8 cellular contexts compared by ENCODE assay signal in the genomic region with DNA sequence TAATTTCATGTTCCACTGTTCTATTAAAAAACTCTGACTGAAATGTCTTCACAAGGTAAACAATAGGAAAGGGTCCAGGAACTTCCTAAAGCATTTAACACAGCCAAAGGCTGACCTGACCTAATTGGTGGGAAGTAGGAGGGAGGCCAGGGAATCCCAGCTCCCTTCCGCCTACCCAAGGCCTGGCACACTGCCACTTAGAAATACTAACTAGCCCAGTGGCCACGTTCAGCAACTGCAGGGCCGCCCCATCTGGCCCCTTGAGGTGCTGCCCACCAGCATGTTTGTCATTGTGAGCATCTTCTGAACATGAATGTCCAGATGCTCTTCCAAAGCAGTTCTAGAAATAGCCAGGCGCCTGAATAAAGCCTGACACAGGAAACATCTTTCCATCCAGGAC. TPM values are rescaled to one million over a fixed set of nuclear protein-coding genes. Genes with fewer than 3 reads are reported as not detected.
DNase-seq lines count a peak whose midpoint lies in the region; ATAC-seq and TF ChIP-seq lines count a peak whose summit lies in the region.

No MANE protein-coding gene starts in this region.

- H3K9me3 Mint-ChIP-seq in activated T-helper 2 cell treated with anti-CD3 and anti-CD28 coated beads, Interferon-gamma antibody, Interleukin-2, Interleukin-4, amounts not matched to agents 10 μg/mL and 5 μg/mL and 100 μg/mL, durations not matched to agents 14 hours and 24 hours and 36 hours = no peaks in the 10 kb centered on the region
- H3K9me3 Mint-ChIP-seq in activated naive CD8-positive, alpha-beta T cell treated with anti-CD3 and anti-CD28 coated beads, Interleukin-2, amount 50 U/mL, for 24 hours = no peaks in the 10 kb centered on the region

- H3K4me3 ChIP-seq in AG09309 (ENCODE audit: control insufficient read depth, low read depth, low read length) = no peak overlapping the region
- no peak overlapping the region for H3K4me3 ChIP-seq in HFF-Myc (replicated peaks; ENCODE audit: low read depth, low read length)
- H3K4me3 ChIP-seq in lower lobe of right lung = no peak overlapping the region

- no peaks in the 10 kb centered on the region for H3K36me3 Mint-ChIP-seq in activated T-helper 2 cell treated with anti-CD3 and anti-CD28 coated beads, Interferon-gamma antibody, Interleukin-2, Interleukin-4, amounts not matched to agents 10 μg/mL and 5 μg/mL and 100 μg/mL, durations not matched to agents 14 hours and 24 hours and 36 hours (ENCODE audit: low read depth)
- no peaks in the 10 kb centered on the region for H3K36me3 Mint-ChIP-seq in activated naive CD8-positive, alpha-beta T cell treated with anti-CD3 and anti-CD28 coated beads, Interleukin-2, amount 50 U/mL, for 24 hours (ENCODE audit: low read depth)

- no peak overlapping the region for H3K27ac Mint-ChIP-seq in activated T-helper 2 cell treated with anti-CD3 and anti-CD28 coated beads, Interferon-gamma antibody, Interleukin-2, Interleukin-4, amounts not matched to agents 10 μg/mL and 5 μg/mL and 100 μg/mL, durations not matched to agents 14 hours and 24 hours and 36 hours
- no peak overlapping the region for H3K27ac Mint-ChIP-seq in activated naive CD8-positive, alpha-beta T cell treated with anti-CD3 and anti-CD28 coated beads, Interleukin-2, amount 50 U/mL, for 24 hours

- no peak for DNase-seq in AG09309 (ENCODE audit: low read depth)
- no peak for DNase-seq in HFF-Myc (ENCODE audit: extremely low read depth, low read depth)
- peak; percentile 77 for DNase-seq in astrocyte of the hippocampus (ENCODE audit: low read depth, low spot score)
- DNase-seq in lower lobe of right lung = no peak
- DNase-seq in activated T-helper 2 cell treated with anti-CD3 and anti-CD28 coated beads, Interferon-gamma antibody, Interleukin-2, Interleukin-4, amounts not matched to agents 10 μg/mL and 5 μg/mL and 100 μg/mL, durations not matched to agents 14 hours and 24 hours and 36 hours (ENCODE audit: low spot score) = no peak
- DNase-seq in activated effector memory CD4-positive, alpha-beta T cell treated with Interleukin-2 at 50 U/mL for 16 hours = no peak
- no peak for DNase-seq in activated naive CD8-positive, alpha-beta T cell treated with anti-CD3 and anti-CD28 coated beads, Interleukin-2, amount 50 U/mL, for 24 hours
- no peak for DNase-seq in activated naive CD4-positive, alpha-beta T cell treated with Interleukin-2 at 50 U/mL for 16 hours

- TF ChIP-seq CTCF in AG09309 (IDR thresholded peaks at IDR 0.05; ENCODE audit: control insufficient read depth, insufficient read depth, low read depth, low read length, missing control alignments) (peak; percentile 53), HFF-Myc (IDR thresholded peaks at IDR 0.05; ENCODE audit: low read depth, low read length, missing control alignments) (peak; percentile 43), lower lobe of right lung (IDR thresholded peaks at IDR 0.05) (peak; percentile 41)

- no peak overlapping the region for H3K4me3 Mint-ChIP-seq in activated T-helper 2 cell treated with anti-CD3 and anti-CD28 coated beads, Interferon-gamma antibody, Interleukin-2, Interleukin-4, amounts not matched to agents 10 μg/mL and 5 μg/mL and 100 μg/mL, durations not matched to agents 14 hours and 24 hours and 36 hours (ENCODE audit: low read depth)
- H3K4me3 Mint-ChIP-seq in activated naive CD8-positive, alpha-beta T cell treated with anti-CD3 and anti-CD28 coated beads, Interleukin-2, amount 50 U/mL, for 24 hours = no peak overlapping the region

- H3K27ac ChIP-seq in lower lobe of right lung = no peak overlapping the region

- H3K27me3 Mint-ChIP-seq in activated T-helper 2 cell treated with anti-CD3 and anti-CD28 coated beads, Interferon-gamma antibody, Interleukin-2, Interleukin-4, amounts not matched to agents 10 μg/mL and 5 μg/mL and 100 μg/mL, durations not matched to agents 14 hours and 24 hours and 36 hours (ENCODE audit: low read depth) = peaks cover 16% of the 10 kb centered on the region
- peaks cover 3% of the 10 kb centered on the region for H3K27me3 Mint-ChIP-seq in activated naive CD8-positive, alpha-beta T cell treated with anti-CD3 and anti-CD28 coated beads, Interleukin-2, amount 50 U/mL, for 24 hours

- no peaks in the 10 kb centered on the region for H3K27me3 ChIP-seq in lower lobe of right lung (ENCODE audit: low read depth)

- peaks cover 5% of the 10 kb centered on the region for H3K4me1 ChIP-seq in lower lobe of right lung

- H3K4me1 Mint-ChIP-seq in activated T-helper 2 cell treated with anti-CD3 and anti-CD28 coated beads, Interferon-gamma antibody, Interleukin-2, Interleukin-4, amounts not matched to agents 10 μg/mL and 5 μg/mL and 100 μg/mL, durations not matched to agents 14 hours and 24 hours and 36 hours (ENCODE audit: low read depth) = no peaks in the 10 kb centered on the region
- peaks cover 4% of the 10 kb centered on the region for H3K4me1 Mint-ChIP-seq in activated naive CD8-positive, alpha-beta T cell treated with anti-CD3 and anti-CD28 coated beads, Interleukin-2, amount 50 U/mL, for 24 hours

- intact Hi-C loops in lower lobe of right lung (cut with DNase I) = no loop called here
- intact Hi-C loops in activated T-helper 2 cell treated with anti-CD3 and anti-CD28 coated beads, Interferon-gamma antibody, Interleukin-2, Interleukin-4, amounts not matched to agents 10 μg/mL and 5 μg/mL and 100 μg/mL, durations not matched to agents 14 hours and 24 hours and 36 hours (cut with micrococcal nuclease) = loop anchor here (5.0 kb wide), 1 partner anchor 206 kb away; no protein-coding TSS in a partner anchor

- peak in 1 of 2 donors; percentile 51 for ATAC-seq in lower lobe of right lung
- no peak for ATAC-seq in activated naive CD8-positive, alpha-beta T cell treated with anti-CD3 and anti-CD28 coated beads, Interleukin-2, amount 50 U/mL, for 24 hours

- H3K9me3 ChIP-seq in lower lobe of right lung = no peaks in the 10 kb centered on the region

- H3K36me3 ChIP-seq in lower lobe of right lung = no peaks in the 10 kb centered on the region

RNA-seq across cellular contexts. Expression of a gene that starts 44.7 kb away (rescaled TPM):
- 14.5 TPM for total RNA-seq in lower lobe of right lung
- 26.6 and 29.7 TPM in 2 replicates for total RNA-seq in activated T-helper 2 cell treated with anti-CD3 and anti-CD28 coated beads, Interferon-gamma antibody, Interleukin-2, Interleukin-4, amounts not matched to agents 10 μg/mL and 5 μg/mL and 100 μg/mL, durations not matched to agents 14 hours and 24 hours and 36 hours
